Comparison of ENCODE assay signal across 11 cellular contexts in the genomic region with DNA sequence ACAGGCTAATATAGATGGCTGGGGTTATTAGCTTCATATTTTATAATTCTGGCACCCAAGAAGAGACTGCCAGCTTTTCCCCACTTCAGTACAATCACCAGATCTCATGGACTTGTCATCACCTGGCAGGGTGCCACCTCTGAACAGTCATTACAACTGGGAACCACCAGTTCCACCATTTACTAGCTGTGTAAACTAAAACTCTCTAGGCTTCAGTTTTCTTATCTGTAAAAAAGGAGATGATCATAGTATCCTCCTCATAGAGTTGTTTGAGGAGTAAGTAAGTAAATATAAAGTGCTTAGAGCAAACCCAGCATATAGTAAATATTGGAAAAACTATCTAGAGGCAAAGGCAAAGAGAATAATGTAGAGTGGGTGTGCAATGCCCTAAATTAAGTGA. TPM values are rescaled to one million over a fixed set of nuclear protein-coding genes. Genes with fewer than 3 reads are reported as not detected.
DNase-seq lines count a peak whose midpoint lies in the region; ATAC-seq and TF ChIP-seq lines count a peak whose summit lies in the region.
"Had no signal": no experiment of that assay in that cellular context is flagged by ENCODE, and none has a peak within 500 bp of the region (broad histone marks: within the 10 kb centered on the region; RNA-seq: fewer than 3 reads in every experiment).

No MANE protein-coding gene starts in this region.

- no peak overlapping the region for H3K27ac ChIP-seq in HEK293 (ENCODE audit: extremely low read depth, low read depth, low read length)
- H3K27ac ChIP-seq in gastroesophageal sphincter = no peak overlapping the region
- H3K27ac ChIP-seq: parathyroid adenoma had no signal

- DNase-seq in AG08396 (ENCODE audit: low spot score) (peak; percentile 27), astrocyte of the spinal cord (ENCODE audit: low read depth, low spot score) (peak; percentile 48), kidney tubule cell (ENCODE audit: low spot score) (peak; percentile 84), amniotic stem cell (lab: John Stamatoyannopoulos, UW) (no peak), NCI-H1092 (lab: John Stamatoyannopoulos, UW) (no peak), NCI-H524 (lab: John Stamatoyannopoulos, UW) (no peak)
- DNase-seq: islet precursor cell, NCI-H2081 treated with DMSO at 0.1 percent for 48 hours had no signal

- in situ Hi-C loops in astrocyte of the spinal cord (cut with HindIII; ENCODE audit: low sequenced_read_pairs) = no loop called here

- ATAC-seq in gastroesophageal sphincter = no peak

- TF ChIP-seq CTCF in HEK293 (tag by site-specific recombination; IDR thresholded peaks at IDR 0.05) = no peak
- TF ChIP-seq CTCF in astrocyte of the spinal cord (IDR thresholded peaks at IDR 0.05; ENCODE audit: low read depth, low read length) = no peak
- no peak for TF ChIP-seq CTCF in gastroesophageal sphincter (IDR thresholded peaks at IDR 0.05)

- TF ChIP-seq EP300 in gastroesophageal sphincter (IDR thresholded peaks at IDR 0.05) = no peak

- H3K4me3 ChIP-seq in HEK293 (ENCODE audit: low read depth, low read length) (no peak overlapping the region), astrocyte of the spinal cord (ENCODE audit: low read depth, low read length) (no peak overlapping the region), gastroesophageal sphincter (no peak overlapping the region)

- H3K9me3 ChIP-seq in HEK293 (ENCODE audit: control insufficient read depth, insufficient read depth, low read depth, low read length) (no peaks in the 10 kb centered on the region), gastroesophageal sphincter (peaks cover 0 to 8% (median 0%) of the 10 kb centered on the region in 3 donors)

- no peak for TF ChIP-seq POLR2A in gastroesophageal sphincter (IDR thresholded peaks at IDR 0.05)

- H3K4me1 ChIP-seq in HEK293 (ENCODE audit: control insufficient read depth, insufficient read depth, low read length) = peaks cover 12% of the 10 kb centered on the region
- peaks cover 0 to 23% (median 7%) of the 10 kb centered on the region in 3 donors for H3K4me1 ChIP-seq in gastroesophageal sphincter
- H3K4me1 ChIP-seq: parathyroid adenoma had no signal

- no peaks in the 10 kb centered on the region for H3K27me3 ChIP-seq in gastroesophageal sphincter

- H3K36me3 ChIP-seq in HEK293 (ENCODE audit: control insufficient read depth in 2 of 2, insufficient read depth in 1 of 2, low read length in 2 of 2) = no peaks in the 10 kb centered on the region
- no peaks in the 10 kb centered on the region for H3K36me3 ChIP-seq in gastroesophageal sphincter

- POLR2A ChIA-PET in HEK293 (lab: Yijun Ruan, JAX) = no interaction called here

- CTCF ChIA-PET in HEK293 (lab: Yijun Ruan, JAX) = no interaction called here

TF ChIP-seq in HEK293, 187 proteins besides CTCF, POLR2A, EP300 and RAD21:
- TF ChIP-seq ZNF660 (tag by site-specific recombination; IDR thresholded peaks at IDR 0.05) (peak; percentile 45; the same call in 1 of the 2 replicates), ZNF561 (tag by site-specific recombination; IDR thresholded peaks at IDR 0.05; ENCODE audit: borderline replicate concordance) (0 out of 2 replicates have a peak, but pooled peaks have one; percentile 30), ZNF2 (tag by site-specific recombination; IDR thresholded peaks at IDR 0.05) (no peak), KLF10 (tag by site-specific recombination; IDR thresholded peaks at IDR 0.05) (0 out of 2 replicates have a peak, but pooled peaks have one; percentile 20), WT1 (tag by site-specific recombination; IDR thresholded peaks at IDR 0.05) (peak; percentile 51; the same call in 1 of the 2 replicates), ZNF184 (tag by site-specific recombination; IDR thresholded peaks at IDR 0.05) (peak; percentile 61; the same call in 1 of the 2 replicates), MEIS1 (CRISPR knock-in tag; IDR thresholded peaks at IDR 0.05; ENCODE audit: borderline replicate concordance) (no peak), ZBTB8A (tag by site-specific recombination; IDR thresholded peaks at IDR 0.05) (0 out of 2 replicates have a peak, but pooled peaks have one; percentile 10), HOXA7 (CRISPR knock-in tag; IDR thresholded peaks at IDR 0.05; ENCODE audit: borderline replicate concordance) (no peak)
- TF ChIP-seq, protein P1, sequence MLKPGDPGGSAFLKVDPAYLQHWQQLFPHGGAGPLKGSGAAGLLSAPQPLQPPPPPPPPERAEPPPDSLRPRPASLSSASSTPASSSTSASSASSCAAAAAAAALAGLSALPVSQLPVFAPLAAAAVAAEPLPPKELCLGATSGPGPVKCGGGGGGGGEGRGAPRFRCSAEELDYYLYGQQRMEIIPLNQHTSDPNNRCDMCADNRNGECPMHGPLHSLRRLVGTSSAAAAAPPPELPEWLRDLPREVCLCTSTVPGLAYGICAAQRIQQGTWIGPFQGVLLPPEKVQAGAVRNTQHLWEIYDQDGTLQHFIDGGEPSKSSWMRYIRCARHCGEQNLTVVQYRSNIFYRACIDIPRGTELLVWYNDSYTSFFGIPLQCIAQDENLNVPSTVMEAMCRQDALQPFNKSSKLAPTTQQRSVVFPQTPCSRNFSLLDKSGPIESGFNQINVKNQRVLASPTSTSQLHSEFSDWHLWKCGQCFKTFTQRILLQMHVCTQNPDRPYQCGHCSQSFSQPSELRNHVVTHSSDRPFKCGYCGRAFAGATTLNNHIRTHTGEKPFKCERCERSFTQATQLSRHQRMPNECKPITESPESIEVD (tag by site-specific recombination; IDR thresholded peaks at IDR 0.05) = peak; percentile 69
TF ChIP-seq in HEK293: peak in this region for 7.

RNA-seq across cellular contexts. Expression of a gene that starts 19.3 kb away (rescaled TPM):
- 10 to 100 TPM; 15.5 to 44.2 (median 21.2) TPM for total RNA-seq in gastroesophageal sphincter

Comparison
In these comparisons a context has a peak if more than half of its experiments do, and no peak if none do; other contexts are left out.
1. DNase-seq: peak in AG08396 (single experiment), astrocyte of the spinal cord (single experiment) and kidney tubule cell (single experiment); none in amniotic stem cell (single experiment), NCI-H1092 (single experiment) and NCI-H524 (0 of 2).